Comparison of ENCODE assay signal across 26 cellular contexts in genomic region chr3:16242177-16242576, GRCh38.
"Had no signal": no experiment of that assay in that cellular context is flagged by ENCODE, and none has a peak within 500 bp of the region (broad histone marks: within the 10 kb centered on the region; RNA-seq: fewer than 3 reads in every experiment).

No MANE protein-coding gene starts in this region.

- H3K27me3 ChIP-seq: body of pancreas, gastroesophageal sphincter, heart right ventricle had no signal

- H3K27ac ChIP-seq: body of pancreas, epithelial cell of prostate, esophagus squamous epithelium, gastroesophageal sphincter, heart right ventricle had no signal

- ATAC-seq: activated CD8-positive, alpha-beta T cell treated with anti-CD3 and anti-CD28 coated beads for 36 hours; activated T-cell treated with anti-CD3 and anti-CD28 coated beads, Interleukin-2, amount 50 U/mL, for 4 hours; activated T-helper 17 cell treated with anti-CD3 and anti-CD28 coated beads, Interleukin-2, amount 50 U/mL, for 72 hours; body of pancreas; gastroesophageal sphincter; heart right ventricle; T-helper 17 cell had no signal

- DNase-seq: activated CD4-positive, alpha-beta T cell treated with anti-CD3 and anti-CD28 coated beads for 48 hours; activated CD4-positive, alpha-beta T cell treated with anti-CD3 and anti-CD28 coated beads, Interleukin-2, amount 50 U/mL, for 1 hour; activated CD4-positive, alpha-beta T cell treated with anti-CD3 and anti-CD28 coated beads, Interleukin-2, amount 50 U/mL, for 48 hours; activated CD4-positive, CD25-positive, alpha-beta regulatory T cell; activated CD4-positive, CD25-positive, alpha-beta regulatory T cell treated with anti-CD3 and anti-CD28 coated beads, Interleukin-2, amount 50 U/mL, for 72 hours; activated CD8-positive, alpha-beta memory T cell treated with anti-CD3 and anti-CD28 coated beads for 24 hours; activated CD8-positive, alpha-beta T cell treated with anti-CD3 and anti-CD28 coated beads for 36 hours; activated effector memory CD4-positive, alpha-beta T cell treated with Interleukin-2 at 50 U/mL for 16 hours; activated gamma-delta T cell treated with Interleukin-2 at 50 U/mL for 16 hours; activated naive CD4-positive, alpha-beta T cell treated with anti-CD3 and anti-CD28 coated beads, Interleukin-2, amount 50 U/mL, for 16 hours; activated naive CD4-positive, alpha-beta T cell treated with Interleukin-2 at 50 U/mL for 16 hours; activated T-cell treated with anti-CD3 and anti-CD28 coated beads, Interleukin-2, amount 50 U/mL, for 4 hours; amygdala; aorta; body of pancreas; caudate nucleus; effector CD8-positive, alpha-beta T cell; esophagus squamous epithelium; foreskin melanocyte; heart right ventricle; T-helper 1 cell; T-helper 17 cell; T1000 had no signal

- H3K9me3 ChIP-seq: body of pancreas, esophagus squamous epithelium, gastroesophageal sphincter, heart right ventricle had no signal

- H3K4me3 ChIP-seq: body of pancreas, esophagus squamous epithelium, gastroesophageal sphincter, heart right ventricle had no signal

- H3K36me3 ChIP-seq: esophagus squamous epithelium, gastroesophageal sphincter, heart right ventricle had no signal
